Comparison of ENCODE assay signal across 21 cellular contexts in the genomic region with DNA sequence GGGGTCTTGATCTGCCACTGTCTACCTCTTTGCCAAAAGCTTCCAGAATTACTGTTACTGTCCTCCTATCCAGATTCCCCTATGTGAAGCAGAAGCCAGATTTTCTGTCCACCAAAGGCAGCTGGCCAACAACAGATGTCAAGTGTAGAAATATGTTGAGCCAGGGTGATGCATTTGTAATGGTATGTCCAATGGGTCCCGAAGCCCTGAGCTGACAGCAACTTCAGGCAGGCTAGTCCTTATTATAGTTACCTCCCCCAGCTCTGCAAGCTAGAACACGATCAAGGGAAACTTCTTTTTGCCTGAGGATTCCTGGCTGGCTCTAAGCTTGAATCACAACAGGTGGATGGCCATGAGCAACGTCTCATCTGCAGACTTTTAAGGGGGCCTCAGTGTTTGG. TPM values are rescaled to one million over a fixed set of nuclear protein-coding genes. Genes with fewer than 3 reads are reported as not detected.
A peak's percentile ranks its signal among the peaks of the same experiment; 100 is the strongest.
DNase-seq lines count a peak whose midpoint lies in the region; ATAC-seq, FAIRE-seq and TF ChIP-seq lines count a peak whose summit lies in the region.
"Had no signal": no experiment of that assay in that cellular context is flagged by ENCODE, and none has a peak within 500 bp of the region (broad histone marks: within the 10 kb centered on the region; RNA-seq: fewer than 3 reads in every experiment).

No MANE protein-coding gene starts in this region.

- H3K27ac Mint-ChIP-seq in nephron: peak overlapping the region; percentile 9 to 60 (median 18)
- H3K27ac Mint-ChIP-seq: activated CD8-positive, alpha-beta T cell treated with anti-CD3 and anti-CD28 coated beads, Interleukin-2, amount 10 ng/mL, durations not matched to agents 7 days and 5 days; activated T-helper 1 cell treated with anti-CD3 and anti-CD28 coated beads, Interleukin-12 subunit alpha, Interleukin-12 subunit beta, Interleukin-2, Interleukin-4 antibody, amounts not matched to agents 30 ng/mL and 10 ng/mL and 1 ng/mL, durations not matched to agents 14 hours and 24 hours and 36 hours; progenitor cell of endocrine pancreas had no signal

- peak overlapping the region; percentile 18; the same call in 1 of the 2 replicates for H3K4me2 ChIP-seq in SK-N-SH
- H3K4me2 ChIP-seq in HepG2 (ENCODE audit: low read depth, low read length): no peak overlapping the region
- H3K4me2 ChIP-seq: BLaER1 had no signal

- no peaks in the 10 kb centered on the region for H3K79me2 ChIP-seq in SK-N-SH (ENCODE audit: insufficient read depth)
- H3K79me2 ChIP-seq in HepG2 (ENCODE audit: insufficient read depth, low read length): no peaks in the 10 kb centered on the region

- TF ChIP-seq POLR2A in esophagus muscularis mucosa (IDR thresholded peaks at IDR 0.05; ENCODE audit: low read depth): no peak
- no peak for TF ChIP-seq POLR2A in HepG2 (IDR thresholded peaks at IDR 0.05; ENCODE audit: insufficient read depth in 1 of 2, low read depth in 2 of 2, low read length in 2 of 2)

- in situ Hi-C loops in HepG2 (cut with HindIII; ENCODE audit: extremely low pct_ligation_motif_present, low pct_unique_long_range_greater_than_20kb) (no loop called here), GM13977 (cut with MboI; ENCODE audit: low pct_unique_long_range_greater_than_20kb, low sequenced_read_pairs, unreplicated experiment) (no loop called here)

- peaks cover 82% of the 10 kb centered on the region for H3K4me1 Mint-ChIP-seq in nephron

- no TSS peak for BruUV-seq in HepG2 (replicated peaks; lab: Mats Ljungman, UMichigan)

- H3K27me3 Mint-ChIP-seq in nephron (ENCODE audit: low read depth): no peaks in the 10 kb centered on the region

- H3K36me3 Mint-ChIP-seq in nephron (ENCODE audit: low read depth): no peaks in the 10 kb centered on the region

- H2AFZ ChIP-seq in SK-N-SH (ENCODE audit: low read depth) (no peak overlapping the region), HepG2 (ENCODE audit: low read length) (no peak overlapping the region)

- intact Hi-C loops in esophagus muscularis mucosa (cut with DNase I) (no loop called here), HepG2 (cut with micrococcal nuclease; ENCODE audit: unreplicated experiment) (loop anchor here (1.0 kb wide), 1 partner anchor 10 kb away; no protein-coding TSS in a partner anchor), psoas muscle (cut with DNase I) (no loop called here)

- POLR2A ChIA-PET in SK-N-SH (lab: Yijun Ruan, JAX) (interaction anchor here (0.5 kb wide), 1 partner anchor 757 kb away, joined by 3 read pairs; no protein-coding TSS in a partner anchor), HepG2 (lab: Yijun Ruan, JAX) (no interaction called here)

- 0 out of 4 replicates have a peak overlapping the region, but pooled peaks of 1 of the 2 experiments have one; percentile 4 for H3K27ac ChIP-seq in SK-N-SH (ENCODE audit: low read depth in 2 of 2, low read length in 1 of 2)
- no peak overlapping the region for H3K27ac ChIP-seq in esophagus muscularis mucosa (replicated peaks in 1 of 4)
- no peak overlapping the region for H3K27ac ChIP-seq in HepG2 (ENCODE audit: extremely low read length, insufficient read depth, low read length)
- no peak overlapping the region for H3K27ac ChIP-seq in psoas muscle
- H3K27ac ChIP-seq: BLaER1 had no signal

- H3K9me3 ChIP-seq in SK-N-SH (no peaks in the 10 kb centered on the region), esophagus muscularis mucosa (no peaks in the 10 kb centered on the region), HepG2 (ENCODE audit: low read length) (no peaks in the 10 kb centered on the region), psoas muscle (no peaks in the 10 kb centered on the region)
- H3K9me3 ChIP-seq: BLaER1 had no signal

- ATAC-seq in HepG2 (no peak), psoas muscle (no peak)
- ATAC-seq: activated CD8-positive, alpha-beta T cell treated with anti-CD3 and anti-CD28 coated beads, Interleukin-2, amount 10 ng/mL, durations not matched to agents 7 days and 5 days; left lobe of liver had no signal

- CTCF ChIA-PET in SK-N-SH (lab: Yijun Ruan, JAX): interaction anchor here (0.6 to 1.2 kb wide), 3 partner anchors 9 to 27 kb away, joined by 3 to 4 read pairs (median 3); no protein-coding TSS in a partner anchor
- CTCF ChIA-PET in HepG2 (lab: Yijun Ruan, JAX; ENCODE audit: low intra/inter-chr PET ratio, low total read pairs): no interaction called here

- H3K9ac ChIP-seq in SK-N-SH (no peak overlapping the region), HepG2 (ENCODE audit: insufficient read depth, low read depth, low read length) (no peak overlapping the region)
- H3K9ac ChIP-seq: BLaER1 had no signal

- H3K4me3 ChIP-seq in SK-N-SH (ENCODE audit: low read depth in 2 of 2, low read length in 1 of 2) (no peak overlapping the region), esophagus muscularis mucosa (no peak overlapping the region), HepG2 (replicated peaks in 1 of 3; ENCODE audit: insufficient read depth in 1 of 3, low read depth in 2 of 3, low read length in 3 of 3) (no peak overlapping the region), psoas muscle (no peak overlapping the region)
- H3K4me3 ChIP-seq: BLaER1 had no signal

- H3K9me2 ChIP-seq in SK-N-SH: no peaks in the 10 kb centered on the region

- no peak for TF ChIP-seq RAD21 in SK-N-SH (IDR thresholded peaks at IDR 0.05; ENCODE audit: low read length)
- TF ChIP-seq RAD21 in HepG2 (CRISPR knock-in tag; IDR thresholded peaks at IDR 0.05): no peak

- H4K20me1 ChIP-seq in SK-N-SH (ENCODE audit: insufficient read depth): no peaks in the 10 kb centered on the region
- no peaks in the 10 kb centered on the region for H4K20me1 ChIP-seq in HepG2 (ENCODE audit: insufficient read depth, low read length)
- H4K20me1 ChIP-seq: BLaER1 had no signal

- peaks cover 3 to 38% of the 10 kb centered on the region in 2 experiments; a peak in 3 of 4 replicates for H3K4me1 ChIP-seq in SK-N-SH (ENCODE audit: control insufficient read depth in 1 of 2, insufficient read depth in 2 of 2, low read depth in 1 of 2, low read length in 1 of 2)
- peaks cover 0 to 8% (median 0%) of the 10 kb centered on the region in 4 donors for H3K4me1 ChIP-seq in esophagus muscularis mucosa
- peaks cover 5% of the 10 kb centered on the region; the same call in 1 of the 2 replicates for H3K4me1 ChIP-seq in HepG2 (ENCODE audit: insufficient read depth, low read length)
- no peaks in the 10 kb centered on the region for H3K4me1 ChIP-seq in psoas muscle
- H3K4me1 ChIP-seq: BLaER1 had no signal

- no peaks in the 10 kb centered on the region for H3K9me3 Mint-ChIP-seq in nephron
- H3K9me3 Mint-ChIP-seq: activated T-helper 1 cell treated with anti-CD3 and anti-CD28 coated beads, Interleukin-12 subunit alpha, Interleukin-12 subunit beta, Interleukin-2, Interleukin-4 antibody, amounts not matched to agents 30 ng/mL and 10 ng/mL and 1 ng/mL, durations not matched to agents 14 hours and 24 hours and 36 hours had no signal

- 5% methylated on average over 3 of the region's 3 CpGs for WGBS in SK-N-SH (ENCODE audit: low lambda C conversion rate)
- WGBS in esophagus muscularis mucosa: 17% methylated on average over 3 of the region's 3 CpGs
- 0% methylated on average over 3 of the region's 3 CpGs for WGBS in HepG2 (ENCODE audit: low lambda C conversion rate)
- 3 to 21% (median 8%) methylated on average over 3 of the region's 3 CpGs for WGBS in psoas muscle, 3 donors

- H3K36me3 ChIP-seq in SK-N-SH (replicated peaks in 1 of 2; ENCODE audit: control insufficient read depth in 1 of 2, insufficient read depth in 2 of 2, low read length in 1 of 2) (no peaks in the 10 kb centered on the region), esophagus muscularis mucosa (no peaks in the 10 kb centered on the region), HepG2 (replicated peaks in 1 of 2; ENCODE audit: control insufficient read depth in 1 of 2, insufficient read depth in 2 of 2, low read length in 2 of 2) (no peaks in the 10 kb centered on the region), psoas muscle (ENCODE audit: insufficient read depth in 1 of 2, low read depth in 1 of 2) (no peaks in the 10 kb centered on the region)
- H3K36me3 ChIP-seq: BLaER1 had no signal

- H3K4me3 Mint-ChIP-seq in nephron: peak overlapping the region in 1 of 3 experiments; percentile 27
- H3K4me3 Mint-ChIP-seq: activated CD8-positive, alpha-beta T cell treated with anti-CD3 and anti-CD28 coated beads, Interleukin-2, amount 10 ng/mL, durations not matched to agents 7 days and 5 days; activated T-helper 1 cell treated with anti-CD3 and anti-CD28 coated beads, Interleukin-12 subunit alpha, Interleukin-12 subunit beta, Interleukin-2, Interleukin-4 antibody, amounts not matched to agents 30 ng/mL and 10 ng/mL and 1 ng/mL, durations not matched to agents 14 hours and 24 hours and 36 hours had no signal

- peak; percentile 69 for DNase-seq in GM04503 (ENCODE audit: low read depth)
- no peak for DNase-seq in SK-N-SH
- peak; percentile 83 for DNase-seq in esophagus muscularis mucosa (ENCODE audit: extremely low spot score)
- DNase-seq in HepG2 (ENCODE audit: low spot score): no peak
- DNase-seq in GM13977 (ENCODE audit: low spot score): no peak
- DNase-seq in NCI-H1694 treated with DMSO at 0.1 percent for 48 hours (lab: John Stamatoyannopoulos, UW): no peak
- no peak for DNase-seq in psoas muscle
- DNase-seq: activated CD8-positive, alpha-beta T cell treated with anti-CD3 and anti-CD28 coated beads, Interleukin-2, amount 10 ng/mL, durations not matched to agents 7 days and 5 days; amygdala; cortex of kidney; erythroblast; MM.1S; NCI-H2029 treated with DMSO at 0.1 percent for 48 hours; NCI-H524 treated with DMSO at 0.1 percent for 48 hours; SW 1271 had no signal

- FAIRE-seq in HepG2 (lab: Jason Lieb, UNC): no peak

- TF ChIP-seq EP300 in SK-N-SH (IDR thresholded peaks at IDR 0.05; ENCODE audit: borderline replicate concordance in 1 of 2, low read depth in 1 of 2, low read length in 1 of 2) (peak in 1 of 2 experiments; percentile 38; a peak in 1 of 4 replicates), esophagus muscularis mucosa (IDR thresholded peaks at IDR 0.05) (no peak), HepG2 (IDR thresholded peaks at IDR 0.05; ENCODE audit: low read depth in 2 of 2, low read length in 2 of 2) (no peak), HepG2 (CRISPR knock-in tag; IDR thresholded peaks at IDR 0.05; ENCODE audit: borderline replicate concordance) (no peak)

- peaks cover 7% of the 10 kb centered on the region for H3F3A ChIP-seq in SK-N-SH (replicated peaks; ENCODE audit: insufficient read depth)

- no peak for TF ChIP-seq CTCF in SK-N-SH (IDR thresholded peaks at IDR 0.05)
- TF ChIP-seq CTCF in esophagus muscularis mucosa (IDR thresholded peaks at IDR 0.05): no peak
- TF ChIP-seq CTCF in nephron (IDR thresholded peaks at IDR 0.05; ENCODE audit: unreplicated experiment in 3 of 3): no peak
- TF ChIP-seq CTCF in HepG2 (CRISPR knock-in tag; IDR thresholded peaks at IDR 0.05): no peak
- TF ChIP-seq CTCF in GM13977 (IDR thresholded peaks at IDR 0.05; ENCODE audit: extremely low read depth, insufficient read depth, missing control alignments): no peak
- TF ChIP-seq CTCF in psoas muscle (IDR thresholded peaks at IDR 0.05): no peak

- H3K27me3 ChIP-seq in SK-N-SH (ENCODE audit: insufficient read depth) (no peaks in the 10 kb centered on the region), esophagus muscularis mucosa (no peaks in the 10 kb centered on the region), HepG2 (ENCODE audit: control insufficient read depth in 1 of 2, insufficient read depth in 2 of 2, low read length in 2 of 2) (peaks cover 0 to 5% of the 10 kb centered on the region in 2 experiments; a peak in 2 of 5 replicates), psoas muscle (ENCODE audit: insufficient read depth in 3 of 3, low read length in 2 of 3) (peaks cover 2 to 8% (median 8%) of the 10 kb centered on the region in 3 donors)
- H3K27me3 ChIP-seq: BLaER1 had no signal

RNA-seq across cellular contexts. Expression of a gene that starts 10.2 kb away (rescaled TPM):
- polyA plus RNA-seq in SK-N-SH (2012; rRNA removed) (0.31 and 0.42 TPM in 2 replicates), HepG2 (2011; rRNA removed) (not detected in 2 replicates), psoas muscle (under 1 TPM; 0.16 to 0.91 (median 0.72) TPM)
- 0.21 and 0.30 TPM in 2 replicates for polyA plus RNA-seq in SK-N-SH (2012; cell fraction: cytosol; rRNA removed)
- polyA plus RNA-seq in SK-N-SH (2012; cell fraction: nucleus; rRNA removed): 1.2 and 1.6 TPM in 2 replicates
- total RNA-seq in esophagus muscularis mucosa (10 to 100 TPM in 1 of 4 donors, 1 to 10 TPM in 3; 4.0 to 14.5 (median 7.4) TPM), HepG2 (2016; rRNA removed; fragmentation: Illumina TruSeq; extraction: Trizol) (not detected in 2 replicates), psoas muscle (1 to 10 TPM in 1 of 4 donors, under 1 TPM in 3; 0.37 to 1.9 (median 0.72) TPM)
- not detected in 2 replicates for total RNA-seq in HepG2 (2016; cell fraction: cytosol; rRNA removed; fragmentation: Illumina TruSeq; extraction: Trizol; ENCODE audit: low read depth)
- not detected in 2 replicates for total RNA-seq in HepG2 (2016; cell fraction: insoluble cytoplasmic fraction; rRNA removed; fragmentation: Illumina TruSeq; extraction: Trizol)
- not detected in 2 replicates for total RNA-seq in HepG2 (2016; cell fraction: membrane; rRNA removed; fragmentation: Illumina TruSeq; extraction: Trizol)
- total RNA-seq in HepG2 (2016; cell fraction: nucleus; rRNA removed; fragmentation: Illumina TruSeq; extraction: Trizol): not detected in 2 replicates
- not detected in 2 replicates for polyA plus RNA-seq in HepG2 (2011; cell fraction: cytosol; rRNA removed)
- polyA plus RNA-seq in HepG2 (2011; cell fraction: nucleus; rRNA removed): not detected in 2 replicates
- not detected in 2 replicates for polyA plus RNA-seq in HepG2 (2012)
- not detected in 2 replicates for polyA plus RNA-seq in HepG2 (2016; cell fraction: cytosol; fragmentation: Illumina TruSeq; extraction: Trizol; ENCODE audit: low read depth)
- polyA plus RNA-seq in HepG2 (2016; cell fraction: insoluble cytoplasmic fraction; fragmentation: Illumina TruSeq; extraction: Trizol; ENCODE audit: low read depth): not detected in 2 replicates
- not detected in 2 replicates for polyA plus RNA-seq in HepG2 (2016; cell fraction: membrane; fragmentation: Illumina TruSeq; extraction: Trizol; ENCODE audit: low read depth)
- polyA plus RNA-seq in HepG2 (2016; cell fraction: nucleus; fragmentation: Illumina TruSeq; extraction: Trizol; ENCODE audit: insufficient read depth, low read depth): not detected in 2 replicates
- polyA minus RNA-seq in HepG2 (2011; rRNA and poly(A)+ RNA removed; ENCODE audit: low replicate concordance): not detected in 2 replicates
- polyA minus RNA-seq in HepG2 (2011; cell fraction: cytosol; rRNA and poly(A)+ RNA removed): not detected in 2 replicates
- polyA minus RNA-seq in HepG2 (2011; cell fraction: nucleus; rRNA and poly(A)+ RNA removed): not detected in 2 replicates
- total RNA-seq: activated CD8-positive, alpha-beta T cell treated with anti-CD3 and anti-CD28 coated beads, Interleukin-2, amount 10 ng/mL, durations not matched to agents 7 days and 5 days; activated T-helper 1 cell treated with anti-CD3 and anti-CD28 coated beads, Interleukin-12 subunit alpha, Interleukin-12 subunit beta, Interleukin-2, Interleukin-4 antibody, amounts not matched to agents 30 ng/mL and 10 ng/mL and 1 ng/mL, durations not matched to agents 14 hours and 24 hours and 36 hours; HT1080 had no signal

Comparison
In these comparisons a context has a peak if more than half of its experiments do, and no peak if none do; other contexts are left out.
1. DNase-seq: peak in GM04503 (single experiment) and esophagus muscularis mucosa (single experiment); none in SK-N-SH (single experiment), HepG2 (single experiment), GM13977 (single experiment), NCI-H1694 treated with DMSO at 0.1 percent for 48 hours (single experiment) and psoas muscle (0 of 2).